In the genomic region with DNA sequence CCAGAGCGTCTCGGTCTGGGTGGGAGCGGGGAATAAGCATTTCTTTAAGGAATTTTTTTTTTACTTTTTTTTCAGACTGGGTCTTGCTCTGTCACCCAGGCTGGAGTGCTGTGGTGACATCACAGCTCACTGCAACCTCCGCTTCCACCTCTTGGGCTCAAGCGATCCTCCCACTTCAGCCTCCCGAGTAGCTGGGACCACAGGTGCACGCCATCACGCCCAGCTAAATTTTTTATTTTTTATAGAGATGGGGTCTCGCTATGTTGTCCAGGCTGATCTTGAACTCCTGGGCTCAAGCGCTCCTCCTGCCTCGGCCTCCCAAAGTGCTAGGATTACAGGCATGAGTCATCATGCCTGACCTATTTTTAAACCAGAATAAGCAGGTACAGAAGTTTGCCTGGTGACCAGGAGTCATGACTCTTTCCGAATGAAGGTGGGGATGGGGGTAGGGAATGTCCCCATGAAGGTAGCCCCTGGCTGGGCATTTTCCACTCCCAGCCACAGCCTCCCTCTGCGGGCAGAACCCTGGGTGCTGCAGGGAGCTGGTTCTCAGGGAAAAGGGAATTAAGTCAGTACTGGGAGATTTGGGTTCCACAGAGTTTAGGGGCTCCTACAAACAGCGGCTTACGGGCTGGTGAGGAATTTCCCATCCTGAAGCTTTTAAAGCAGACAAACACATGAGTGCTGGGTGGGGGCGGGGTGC, we compare ENCODE assay signal across 15 cellular contexts. TPM values are rescaled to one million over a fixed set of nuclear protein-coding genes. Genes with fewer than 3 reads are reported as not detected.
A peak's percentile ranks its signal among the peaks of the same experiment; 100 is the strongest.
DNase-seq lines count a peak whose midpoint lies in the region; FAIRE-seq and TF ChIP-seq lines count a peak whose summit lies in the region.
"Had no signal": no experiment of that assay in that cellular context is flagged by ENCODE, and none has a peak within 500 bp of the region (broad histone marks: within the 10 kb centered on the region; RNA-seq: fewer than 3 reads in every experiment).

No MANE protein-coding gene starts in this region.

- no peaks in the 10 kb centered on the region for H3K27me3 ChIP-seq in A673 (replicated peaks; ENCODE audit: insufficient read depth, low read depth, low read length, poor library complexity)
- H3K27me3 ChIP-seq in H1 (replicated peaks in 1 of 4; ENCODE audit: control insufficient read depth in 3 of 4, extremely low read depth in 1 of 4, insufficient read depth in 3 of 4, low read length in 3 of 4): peaks cover 0 to 2% (median 0%) of the 10 kb centered on the region in 4 experiments; a peak in 3 of 7 replicates
- no peaks in the 10 kb centered on the region for H3K27me3 ChIP-seq in osteoblast (ENCODE audit: insufficient read depth, low read length)
- H3K27me3 ChIP-seq: BE2C, foreskin keratinocyte had no signal

- H4K20me1 ChIP-seq in H1 (replicated peaks in 1 of 2; ENCODE audit: control insufficient read depth in 1 of 2, insufficient read depth in 2 of 2, low read length in 2 of 2) (peaks cover 11 to 12% of the 10 kb centered on the region in 2 experiments), osteoblast (ENCODE audit: insufficient read depth, low read length) (peaks cover 25% of the 10 kb centered on the region)

- no peak overlapping the region for H3K14ac ChIP-seq in H1 (ENCODE audit: insufficient read length)

- H2BK12ac ChIP-seq in H1 (ENCODE audit: low read depth, low read length): no peak overlapping the region

- H3K79me1 ChIP-seq in H1 (ENCODE audit: low read depth, low read length): peaks cover 15% of the 10 kb centered on the region

- no peak overlapping the region for H4K91ac ChIP-seq in H1 (replicated peaks; ENCODE audit: insufficient read length, low read length)

- no peak overlapping the region for H3K4me2 ChIP-seq in H1 (ENCODE audit: insufficient read depth in 1 of 2, low read depth in 2 of 2, low read length in 2 of 2)
- H3K4me2 ChIP-seq in osteoblast (ENCODE audit: insufficient read depth, low read length): peak overlapping the region; percentile 80

- no peaks in the 10 kb centered on the region for H3K36me3 ChIP-seq in A673 (ENCODE audit: insufficient read depth, low read length, poor library complexity, severe bottlenecking)
- H3K36me3 ChIP-seq in H1 (ENCODE audit: control insufficient read depth in 2 of 4, insufficient read depth in 4 of 4, low read length in 3 of 4): peaks cover 0 to 2% (median 0%) of the 10 kb centered on the region in 4 experiments; a peak in 1 of 8 replicates
- H3K36me3 ChIP-seq in osteoblast (ENCODE audit: insufficient read depth, low read length): no peaks in the 10 kb centered on the region
- H3K36me3 ChIP-seq: BE2C had no signal

- WGBS in H1 (ENCODE audit: extremely low coverage in 1 of 2, insufficient coverage in 1 of 2, insufficient read length in 1 of 2, insufficient replicate concordance in 2 of 2, low coverage in 1 of 2, low lambda C conversion rate in 2 of 2, missing lambda C conversion rate in 1 of 2), 2 experiments: 90% methylated on average over 16 of the region's 16 CpGs; no CpG with 5 or more reads in 1 of the 2 experiments

- H2AK5ac ChIP-seq in H1 (ENCODE audit: low read depth, low read length): no peak overlapping the region

- H3K56ac ChIP-seq in H1 (replicated peaks; ENCODE audit: insufficient read length, low read depth, low read length): no peak overlapping the region

- no peak overlapping the region for H3K9ac ChIP-seq in H1 (replicated peaks in 1 of 4; ENCODE audit: extremely low read depth in 1 of 4, low read depth in 3 of 4, low read length in 3 of 4)

- POLR2A ChIA-PET in A673 (lab: Charles Lee; ENCODE audit: low non-redundant PET): no interaction called here
- POLR2A ChIA-PET in H1 (lab: Charles Lee; ENCODE audit: partially characterized antibody): interaction anchor here (0.6 to 0.7 kb wide), 2 partner anchors 11 to 56 kb away, joined by 3 read pairs; no protein-coding TSS in a partner anchor

- no peak overlapping the region; the same call in 1 of the 2 replicates for H4K8ac ChIP-seq in H1 (ENCODE audit: extremely low read depth, insufficient read depth, low read length)

- no TSS peak for BruUV-seq in A673 (replicated peaks; lab: Mats Ljungman, UMichigan)

- no peak overlapping the region for H2BK120ac ChIP-seq in H1 (replicated peaks; ENCODE audit: low read depth, low read length)

- H3K79me2 ChIP-seq in H1 (ENCODE audit: control insufficient read depth in 1 of 2, insufficient read depth in 2 of 2, low read length in 2 of 2): peaks cover 0 to 26% of the 10 kb centered on the region in 2 experiments; a peak in 1 of 4 replicates
- H3K79me2 ChIP-seq in osteoblast (ENCODE audit: insufficient read depth, low read length): peaks cover 2% of the 10 kb centered on the region

- H3K23ac ChIP-seq in H1 (ENCODE audit: insufficient read length): no peak overlapping the region

- intact Hi-C loops in A673 (cut with micrococcal nuclease; ENCODE audit: unreplicated experiment): no loop called here

- H4K5ac ChIP-seq in H1 (ENCODE audit: insufficient read length, low read depth, low read length): no peak overlapping the region

- no peak for TF ChIP-seq EP300 in H1 (IDR thresholded peaks at IDR 0.05; ENCODE audit: borderline replicate concordance in 1 of 2, low read depth in 2 of 2, low read length in 2 of 2)

- no peak for FAIRE-seq in H1 (lab: Jason Lieb, UNC)
- FAIRE-seq: keratinocyte had no signal

- H3K4me1 ChIP-seq in A673 (ENCODE audit: insufficient read depth, low read length, poor library complexity, severe bottlenecking) (peaks cover 44% of the 10 kb centered on the region), H1 (replicated peaks in 1 of 4; ENCODE audit: control insufficient read depth in 3 of 4, insufficient read depth in 4 of 4, low read length in 3 of 4) (peaks cover 5 to 21% (median 14%) of the 10 kb centered on the region in 4 experiments), osteoblast (ENCODE audit: insufficient read depth, low read length) (peaks cover 36% of the 10 kb centered on the region)
- H3K4me1 ChIP-seq: foreskin keratinocyte had no signal

- no peak for TF ChIP-seq RAD21 in H1 (IDR thresholded peaks at IDR 0.05 in 1 of 2, conservative IDR thresholded peaks at IDR 0.05 in 1 of 2; ENCODE audit: low read depth in 2 of 2, low read length in 2 of 2)

- no peak for TF ChIP-seq POLR2A in H1 (IDR thresholded peaks at IDR 0.05; ENCODE audit: control extremely low read depth in 1 of 2, low read depth in 2 of 2, low read length in 2 of 2)

- no peak overlapping the region for H3K4ac ChIP-seq in H1 (replicated peaks; ENCODE audit: insufficient read length, low read depth, low read length)

- no peak overlapping the region for H2BK20ac ChIP-seq in H1 (ENCODE audit: low read length)

- H2BK15ac ChIP-seq in H1 (ENCODE audit: low read length): no peak overlapping the region

- no peak overlapping the region for H2BK5ac ChIP-seq in H1 (ENCODE audit: low read depth, low read length)

- H3K4me3 ChIP-seq in A673 (ENCODE audit: low read depth, low read length, poor library complexity, severe bottlenecking) (no peak overlapping the region), LNCaP clone FGC (ENCODE audit: low read depth, low read length) (peak overlapping the region; percentile 25), H1 (ENCODE audit: extremely low read depth in 1 of 4, insufficient read depth in 2 of 4, low read depth in 3 of 4, low read length in 4 of 4) (no peak overlapping the region), osteoblast (ENCODE audit: insufficient read depth, low read length) (no peak overlapping the region)
- H3K4me3 ChIP-seq: coronary artery had no signal

- no peak for DNase-seq in A673 (ENCODE audit: low spot score)
- no peak for DNase-seq in LNCaP clone FGC (ENCODE audit: low read depth)
- DNase-seq in H1 (ENCODE audit: low read depth in 1 of 2, low spot score in 2 of 2): no peak
- peak; percentile 61 for DNase-seq in osteoblast (ENCODE audit: insufficient read length, low spot score, missing footprints)
- no peak for DNase-seq in activated naive CD4-positive, alpha-beta T cell treated with anti-CD3 and anti-CD28 coated beads, Interleukin-2, amount 50 U/mL, for 16 hours
- no peak for DNase-seq in ecto neural progenitor cell (ENCODE audit: low spot score)
- no peak for DNase-seq in COLO829 (ENCODE audit: low spot score)
- DNase-seq in nucleus accumbens (lab: John Stamatoyannopoulos, UW): no peak
- DNase-seq: activated CD8-positive, alpha-beta T cell treated with anti-CD3 and anti-CD28 coated beads, Interleukin-2, amount 10 ng/mL, durations not matched to agents 7 days and 5 days; activated naive CD4-positive, alpha-beta T cell; BE2C; foreskin keratinocyte; NCI-H2227 treated with DMSO at 0.1 percent for 48 hours had no signal

- H3K27ac ChIP-seq in A673 (ENCODE audit: low read depth, low read length, poor library complexity, severe bottlenecking) (peak overlapping the region; percentile 5), H1 (ENCODE audit: low read depth, low read length) (no peak overlapping the region; the same call in 1 of the 2 replicates), osteoblast (ENCODE audit: low read depth, low read length) (peak overlapping the region; percentile 71)
- H3K27ac ChIP-seq: coronary artery, foreskin keratinocyte had no signal

- TF ChIP-seq CTCF in A673 (conservative IDR thresholded peaks at IDR 0.05; ENCODE audit: low read depth, low read length): no peak
- no peak for TF ChIP-seq CTCF in LNCaP clone FGC (IDR thresholded peaks at IDR 0.05; ENCODE audit: control insufficient read depth, extremely low read depth, insufficient read depth)
- TF ChIP-seq CTCF in H1 (IDR thresholded peaks at IDR 0.05; ENCODE audit: control extremely low read depth in 1 of 3, insufficient read depth in 1 of 3, low read depth in 1 of 3, low read length in 3 of 3): no peak
- TF ChIP-seq CTCF in osteoblast (IDR thresholded peaks at IDR 0.05; ENCODE audit: extremely low read depth, low read depth, low read length): no peak

- no peaks in the 10 kb centered on the region for H3K9me3 ChIP-seq in A673 (ENCODE audit: low read depth, low read length, poor library complexity, severe bottlenecking)
- no peaks in the 10 kb centered on the region for H3K9me3 ChIP-seq in H1 (ENCODE audit: insufficient read depth in 2 of 2, low read depth in 1 of 2, low read length in 1 of 2)
- H3K9me3 ChIP-seq in osteoblast (ENCODE audit: low read depth, low read length): no peaks in the 10 kb centered on the region
- H3K9me3 ChIP-seq: BE2C had no signal

- CTCF ChIA-PET in A673 (lab: Charles Lee): interaction anchor here (0.6 kb wide), 2 partner anchors 39 to 198 kb away, joined by 3 to 7 read pairs; no protein-coding TSS in a partner anchor
- CTCF ChIA-PET in H1 (lab: Charles Lee; ENCODE audit: partially characterized antibody): interaction anchor here (0.6 to 5.2 kb wide), 8 partner anchors 12 to 494 kb away, joined by 3 to 29 read pairs (median 4); no protein-coding TSS in a partner anchor

- H3K18ac ChIP-seq in H1 (ENCODE audit: extremely low read depth, low read length): no peak overlapping the region

- no peaks in the 10 kb centered on the region for H3K23me2 ChIP-seq in H1 (ENCODE audit: low read depth, low read length)

- H2AFZ ChIP-seq in H1 (ENCODE audit: low read length) (no peak overlapping the region), osteoblast (ENCODE audit: low read length) (no peak overlapping the region)

RNA-seq across cellular contexts. Expression of gene TBC1D16, which starts 48.3 kb away (rescaled TPM):
- 49.1 and 54.7 TPM in 2 replicates for total RNA-seq in A673 (2021)
- total RNA-seq in H1 (2021; fragmentation: NEBNext Ultra II Directional; extraction: Animal tissue kit (Norgen Biotek cat#: 25700)): 109 and 111 TPM in 2 replicates
- 21.1 and 29.7 TPM in 2 replicates for polyA plus RNA-seq in H1 (2011; rRNA removed)
- polyA plus RNA-seq in H1 (2011; cell fraction: cytosol; rRNA removed): 28.8 TPM
- polyA plus RNA-seq in H1 (2011; cell fraction: nucleus; rRNA removed): 47.7 TPM
- 46.6 to 63.2 TPM (median 51.9 TPM) in 4 replicates for polyA plus RNA-seq in H1 (2012, experiment 1 of 2)
- 41.5 TPM for polyA plus RNA-seq in H1 (2012, experiment 2 of 2)
- polyA plus RNA-seq in H1 (2013, experiment 1 of 2): 32.7 TPM
- polyA plus RNA-seq in H1 (2013, experiment 2 of 2): 34.5 TPM
- 64.0 and 65.1 TPM in 2 replicates for polyA minus RNA-seq in H1 (2011; rRNA and poly(A)+ RNA removed)
- polyA minus RNA-seq in H1 (2011; cell fraction: cytosol; rRNA and poly(A)+ RNA removed): 50.4 TPM
- polyA minus RNA-seq in H1 (2011; cell fraction: nucleus; rRNA and poly(A)+ RNA removed): 44.3 TPM
- 63.1 and 68.8 TPM in 2 replicates for total RNA-seq in osteoblast

RNA-seq across cellular contexts. Expression of gene CCDC40, which starts 49.1 kb away (rescaled TPM):
- total RNA-seq in A673 (2021): 3.5 and 6.4 TPM in 2 replicates
- total RNA-seq in H1 (2021; fragmentation: NEBNext Ultra II Directional; extraction: Animal tissue kit (Norgen Biotek cat#: 25700)): 11.5 and 11.6 TPM in 2 replicates
- 4.1 and 4.8 TPM in 2 replicates for polyA plus RNA-seq in H1 (2011; rRNA removed)
- polyA plus RNA-seq in H1 (2011; cell fraction: cytosol; rRNA removed): 6.4 TPM
- 11.8 TPM for polyA plus RNA-seq in H1 (2011; cell fraction: nucleus; rRNA removed)
- 8.1 to 15.2 TPM (median 9.5 TPM) in 4 replicates for polyA plus RNA-seq in H1 (2012, experiment 1 of 2)
- polyA plus RNA-seq in H1 (2012, experiment 2 of 2): 3.3 TPM
- polyA plus RNA-seq in H1 (2013, experiment 1 of 2): 3.0 TPM
- polyA plus RNA-seq in H1 (2013, experiment 2 of 2): 2.9 TPM
- polyA minus RNA-seq in H1 (2011; rRNA and poly(A)+ RNA removed): 3.7 and 4.0 TPM in 2 replicates
- polyA minus RNA-seq in H1 (2011; cell fraction: cytosol; rRNA and poly(A)+ RNA removed): 8.0 TPM
- polyA minus RNA-seq in H1 (2011; cell fraction: nucleus; rRNA and poly(A)+ RNA removed): 3.8 TPM
- total RNA-seq in osteoblast: 8.3 and 11.8 TPM in 2 replicates
- total RNA-seq: activated CD8-positive, alpha-beta T cell treated with anti-CD3 and anti-CD28 coated beads, Interleukin-2, amount 10 ng/mL, durations not matched to agents 7 days and 5 days had no signal
